In genomic region chrX:19487520-19488200, GRCh38 we compare ENCODE assay signal across 20 cellular contexts. TPM values are rescaled to one million over a fixed set of nuclear protein-coding genes. Genes with fewer than 3 reads are reported as not detected.
DNase-seq lines count a peak whose midpoint lies in the region; ATAC-seq, FAIRE-seq and TF ChIP-seq lines count a peak whose summit lies in the region.
"Had no signal": no experiment of that assay in that cellular context is flagged by ENCODE, and none has a peak within 500 bp of the region (broad histone marks: within the 10 kb centered on the region; RNA-seq: fewer than 3 reads in every experiment).

No MANE protein-coding gene starts in this region.

- H3K36me3 ChIP-seq in adrenal gland (replicated peaks in 1 of 2) = no peaks in the 10 kb centered on the region
- H3K36me3 ChIP-seq in neutrophil = no peaks in the 10 kb centered on the region
- H3K36me3 ChIP-seq in BE2C = no peaks in the 10 kb centered on the region

- H3K4me1 ChIP-seq in A549 (peaks cover 18% of the 10 kb centered on the region), adrenal gland (replicated peaks in 1 of 2) (peaks cover 0 to 4% of the 10 kb centered on the region in 2 donors), neutrophil (ENCODE audit: control insufficient read depth in 1 of 2, insufficient read depth in 1 of 2, low read depth in 1 of 2, low read length in 1 of 2) (peaks cover 13 to 14% of the 10 kb centered on the region in 2 experiments), BE2C (no peaks in the 10 kb centered on the region)

- no peak for FAIRE-seq in A549 (lab: Jason Lieb, UNC)
- FAIRE-seq: A204.1, G401.6, GM18507 had no signal

- no peak for TF ChIP-seq CTCF in A549 (IDR thresholded peaks at IDR 0.05)
- TF ChIP-seq CTCF in adrenal gland (IDR thresholded peaks at IDR 0.05) = no peak
- TF ChIP-seq CTCF in neutrophil (IDR thresholded peaks at IDR 0.05) = no peak
- no peak for TF ChIP-seq CTCF in BE2C (IDR thresholded peaks at IDR 0.05; ENCODE audit: low read depth, low read length)

- intact Hi-C loops in adrenal gland (cut with DNase I) = no loop called here

- peak overlapping the region; percentile 51 to 60; a peak in 4 of 6 replicates for H3K27ac ChIP-seq in A549
- H3K27ac ChIP-seq in adrenal gland = no peak overlapping the region
- H3K27ac ChIP-seq in neutrophil = peak overlapping the region; percentile 60

- H3K4me3 ChIP-seq in A549 = no peak overlapping the region
- H3K4me3 ChIP-seq in adrenal gland = no peak overlapping the region
- no peak overlapping the region for H3K4me3 ChIP-seq in neutrophil (ENCODE audit: low read depth in 1 of 2, low read length in 1 of 2)
- H3K4me3 ChIP-seq in BE2C (ENCODE audit: low read depth, low read length) = no peak overlapping the region

- POLR2A ChIA-PET in A549 (lab: Yijun Ruan, JAX) = no interaction called here

- TF ChIP-seq RAD21 in A549 (conservative IDR thresholded peaks at IDR 0.05 in 1 of 2, IDR thresholded peaks at IDR 0.05 in 1 of 2) = no peak

- H3K9me3 ChIP-seq in A549 = no peaks in the 10 kb centered on the region
- H3K9me3 ChIP-seq in adrenal gland (replicated peaks in 1 of 3) = no peaks in the 10 kb centered on the region
- no peaks in the 10 kb centered on the region for H3K9me3 ChIP-seq in neutrophil
- H3K9me3 ChIP-seq in BE2C = no peaks in the 10 kb centered on the region

- CTCF ChIA-PET in A549 (lab: Yijun Ruan, JAX) = no interaction called here

- TF ChIP-seq POLR2A in A549 (IDR thresholded peaks at IDR 0.05; ENCODE audit: low read length) = no peak
- no peak for TF ChIP-seq POLR2A in adrenal gland (IDR thresholded peaks at IDR 0.05)

- peak overlapping the region; percentile 75 for H3K4me2 ChIP-seq in A549

- H3K27me3 ChIP-seq in adrenal gland (no peaks in the 10 kb centered on the region), neutrophil (no peaks in the 10 kb centered on the region), BE2C (no peaks in the 10 kb centered on the region)

- peak; percentile 29 to 33 for DNase-seq in A549 (ENCODE audit: low read depth in 1 of 2, low spot score in 1 of 2)
- peak in 4 of 7 donors; percentile 34 to 49 (median 42) for DNase-seq in adrenal gland
- peak; percentile 6 for DNase-seq in kidney tubule cell (ENCODE audit: low spot score)
- no peak for DNase-seq in BE2C
- DNase-seq in stimulated activated CD4-positive, alpha-beta T cell treated with anti-CD3 and anti-CD28 coated beads, Interleukin-15, amount 100 ng/mL, for 24 hours = no peak
- DNase-seq: CD4-positive, CD25-positive, alpha-beta regulatory T cell; NCI-H1694 treated with DMSO at 0.1 percent for 48 hours; NCI-H2107; NCI-H2227 treated with DMSO at 0.1 percent for 48 hours; NCI-H524; NCI-H82 had no signal

- no peak for TF ChIP-seq EP300 in A549 (IDR thresholded peaks at IDR 0.05)

- ATAC-seq in A549 (peak; percentile 37 to 68; a peak in 2 of 6 replicates), GM19035 (IDR thresholded peaks at IDR 0.05; ENCODE audit: unreplicated experiment) (no peak), HG03196 (IDR thresholded peaks at IDR 0.05; ENCODE audit: unreplicated experiment) (no peak)
- ATAC-seq: Panc1, SK-N-SH treated with all-trans-retinoic acid at 6 μM for 48 hours had no signal

- WGBS in A549 (ENCODE audit: missing lambda C conversion rate) = 7% methylated on average over 3 of the region's 3 CpGs
- 33 to 56% (median 47%) methylated on average over 1 to 3 of the region's 3 CpGs for WGBS in adrenal gland, 4 donors

TF ChIP-seq in A549, 52 proteins besides CTCF, POLR2A, EP300 and RAD21:
- TF ChIP-seq ATOH8 (CRISPR knock-in tag; IDR thresholded peaks at IDR 0.05; ENCODE audit: low read depth) (no peak), EHMT2 (IDR thresholded peaks at IDR 0.05; ENCODE audit: low read depth) (no peak), GATA3 (IDR thresholded peaks at IDR 0.05; ENCODE audit: borderline replicate concordance) (no peak), HDAC2 (IDR thresholded peaks at IDR 0.05) (no peak), CHD4 (IDR thresholded peaks at IDR 0.05; ENCODE audit: borderline replicate concordance) (no peak), KDM1A (IDR thresholded peaks at IDR 0.05; ENCODE audit: low read depth) (no peak), TP53 (CRISPR knock-in tag; IDR thresholded peaks at IDR 0.05) (no peak), RFX5 (IDR thresholded peaks at IDR 0.05) (no peak), REST (IDR thresholded peaks at IDR 0.05) (no peak), HEYL (CRISPR knock-in tag; IDR thresholded peaks at IDR 0.05) (no peak), HES2 (IDR thresholded peaks at IDR 0.05) (no peak), MAZ (IDR thresholded peaks at IDR 0.05; ENCODE audit: borderline replicate concordance, low read depth, low read length) (no peak), TFCP2L1 (CRISPR knock-in tag; IDR thresholded peaks at IDR 0.05) (no peak), NR3C1 (IDR thresholded peaks at IDR 0.05) (no peak), JUN (IDR thresholded peaks at IDR 0.05) (no peak), MAFK (IDR thresholded peaks at IDR 0.05; ENCODE audit: partially characterized antibody) (no peak), CHD2 (IDR thresholded peaks at IDR 0.05; ENCODE audit: low read length, partially characterized antibody) (no peak), FOSB (CRISPR knock-in tag; IDR thresholded peaks at IDR 0.05) (no peak), HMGXB4 (CRISPR knock-in tag; IDR thresholded peaks at IDR 0.05; ENCODE audit: borderline replicate concordance) (no peak), ZC3H11A (IDR thresholded peaks at IDR 0.05) (no peak)

RNA-seq across cellular contexts. Expression of gene MAP3K15, which starts 27.6 kb away (rescaled TPM):
- polyA plus RNA-seq in A549 (2011; rRNA removed) (5.7 and 5.8 TPM in 2 replicates), A549 (2017; fragmentation: RNase III; extraction: RNeasy Plus Mini Kit Qiagen cat#74134 plus additional on column Dnase treatment) (2.2 to 2.4 TPM (median 2.3 TPM) in 3 replicates), adrenal gland (10 to 100 TPM; 49.9 to 73.5 (median 70.5) TPM)
- 2.7 and 3.0 TPM in 2 replicates for polyA plus RNA-seq in A549 (2012; cell fraction: cytosol; rRNA removed)
- polyA plus RNA-seq in A549 (2012; cell fraction: nucleus; rRNA removed) = 6.7 and 8.6 TPM in 2 replicates
- 3.8 TPM in 2 replicates for polyA minus RNA-seq in A549 (2011; rRNA and poly(A)+ RNA removed)
- 10 to 100 TPM; 28.9 to 82.5 (median 64.4) TPM for total RNA-seq in adrenal gland
- polyA plus RNA-seq in BE2C (2012; ENCODE audit: insufficient read depth, insufficient read length, low read depth) = not detected
- total RNA-seq: CD4-positive, CD25-positive, alpha-beta regulatory T cell had no signal
- polyA plus RNA-seq: CD4-positive, CD25-positive, alpha-beta regulatory T cell; IgD-negative memory B cell had no signal

Comparison
In these comparisons a context has a peak if more than half of its experiments do, and no peak if none do; other contexts are left out.
1. ATAC-seq: peak in A549 (2 of 2); none in GM19035 (single experiment) and HG03196 (single experiment).
2. DNase-seq: peak in A549 (2 of 2), adrenal gland (4 of 7) and kidney tubule cell (single experiment); none in BE2C (single experiment) and stimulated activated CD4-positive, alpha-beta T cell treated with anti-CD3 and anti-CD28 coated beads, Interleukin-15, amount 100 ng/mL, for 24 hours (single experiment).
3. H3K27ac ChIP-seq: peak in A549 (2 of 2) and neutrophil (single experiment); none in adrenal gland (0 of 5).
4. RNA of gene MAP3K15, which starts 27.6 kb away (polyA plus RNA-seq): 49.9 to 73.5 TPM in adrenal gland; 2.2 to 8.6 TPM in A549; every median in the first group is over 4 times any median in the second.